ENCODE assay signal across 8 cellular contexts in the genomic region with DNA sequence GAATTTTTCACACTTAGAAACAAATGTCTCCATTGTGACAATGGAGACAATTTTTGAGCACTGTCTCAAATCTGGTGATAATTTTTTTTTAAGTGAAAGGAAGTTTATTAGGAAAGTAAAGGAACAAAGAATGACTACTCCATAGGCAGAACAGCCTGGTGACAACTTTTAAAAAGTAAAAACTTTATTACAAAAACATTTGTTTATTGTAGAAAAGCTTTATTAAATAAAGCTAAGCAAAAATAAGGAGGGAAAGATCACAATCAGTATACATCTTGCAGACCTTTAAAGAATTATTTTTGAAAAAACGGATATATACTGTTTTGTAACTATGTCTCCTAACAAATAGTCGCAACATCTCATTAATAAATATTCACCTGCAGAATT. TPM values are rescaled to one million over a fixed set of nuclear protein-coding genes. Genes with fewer than 3 reads are reported as not detected.
DNase-seq lines count a peak whose midpoint lies in the region; ATAC-seq, FAIRE-seq and TF ChIP-seq lines count a peak whose summit lies in the region.

No MANE protein-coding gene starts in this region.

- TSS peak; percentile 92 for BruUV-seq in HepG2 (replicated peaks; lab: Mats Ljungman, UMichigan)

- peak overlapping the region; percentile 91 for H3K9ac ChIP-seq in adipocyte (ENCODE audit: low read length)
- H3K9ac ChIP-seq in HepG2 (ENCODE audit: insufficient read depth, low read depth, low read length) = peak overlapping the region; percentile 69

- in situ Hi-C loops in HepG2 (cut with HindIII; ENCODE audit: extremely low pct_ligation_motif_present, low pct_unique_long_range_greater_than_20kb) = loop anchor here (25.0 kb wide), 1 partner anchor 127 kb away; a partner anchor contains a TSS

- POLR2A ChIA-PET in activated CD4-positive, alpha-beta T cell treated with anti-CD3 and anti-CD28 coated beads, Interleukin-2, amount 10 ng/mL, durations not matched to agents 7 days and 5 days (lab: Charles Lee) = no interaction called here
- POLR2A ChIA-PET in HepG2 (lab: Yijun Ruan, JAX) = interaction anchor here (0.5 kb wide), 1 partner anchor 24 kb away, joined by 3 read pairs; no protein-coding TSS in a partner anchor

- intact Hi-C loops in HepG2 (cut with micrococcal nuclease; ENCODE audit: unreplicated experiment) = loop anchor here (2.0 kb wide), 2 partner anchors 68 to 124 kb away; a partner anchor contains a TSS

- no peak for DNase-seq in activated CD4-positive, alpha-beta T cell treated with anti-CD3 and anti-CD28 coated beads, Interleukin-2, amount 10 ng/mL, durations not matched to agents 7 days and 5 days
- no peak for DNase-seq in activated CD4-positive, alpha-beta T cell treated with anti-CD3 and anti-CD28 coated beads, Interleukin-2, amount 50 U/mL, for 4 hours
- DNase-seq in adipocyte (ENCODE audit: low read depth) = no peak
- DNase-seq in HepG2 (ENCODE audit: low spot score) = no peak
- no peak for DNase-seq in NCI-H2029 treated with DMSO at 0.1 percent for 48 hours (lab: John Stamatoyannopoulos, UW)
- no peak for DNase-seq in GOT3 (lab: John Stamatoyannopoulos, UW)
- DNase-seq in amniotic stem cell (lab: John Stamatoyannopoulos, UW) = no peak

- H3K4me2 ChIP-seq in HepG2 (ENCODE audit: low read depth, low read length) = peak overlapping the region; percentile 71

- no peaks in the 10 kb centered on the region for H3K9me3 Mint-ChIP-seq in activated CD4-positive, alpha-beta T cell treated with anti-CD3 and anti-CD28 coated beads, Interleukin-2, amount 10 ng/mL, durations not matched to agents 7 days and 5 days

- 3% methylated on average over 2 of the region's 2 CpGs for WGBS in HepG2 (ENCODE audit: low lambda C conversion rate)
- WGBS in thymus = 39% methylated on average over 2 of the region's 2 CpGs

- no peak for TF ChIP-seq POLR2A in HepG2 (IDR thresholded peaks at IDR 0.05; ENCODE audit: insufficient read depth in 1 of 2, low read depth in 2 of 2, low read length in 2 of 2)

- no peaks in the 10 kb centered on the region for H3K27me3 ChIP-seq in adipocyte (replicated peaks; ENCODE audit: control insufficient read depth, insufficient read depth, low read length)
- H3K27me3 ChIP-seq in HepG2 (ENCODE audit: control insufficient read depth in 1 of 2, insufficient read depth in 2 of 2, low read length in 2 of 2) = no peaks in the 10 kb centered on the region
- H3K27me3 ChIP-seq in thymus (ENCODE audit: control insufficient read depth, insufficient read depth) = no peaks in the 10 kb centered on the region

- no peaks in the 10 kb centered on the region for H3K27me3 Mint-ChIP-seq in activated CD4-positive, alpha-beta T cell treated with anti-CD3 and anti-CD28 coated beads, Interleukin-2, amount 10 ng/mL, durations not matched to agents 7 days and 5 days

- H3K27ac ChIP-seq in HepG2 (ENCODE audit: extremely low read length, insufficient read depth, low read length) (peak overlapping the region; percentile 66), thymus (ENCODE audit: low read depth) (no peak overlapping the region)

- H3K36me3 ChIP-seq in adipocyte (ENCODE audit: control insufficient read depth, insufficient read depth, low read length, severe bottlenecking) = peaks cover 10% of the 10 kb centered on the region
- 0 out of 5 replicates have a peak, but pooled peaks cover 0 to 3% of the 10 kb centered on the region in 2 experiments for H3K36me3 ChIP-seq in HepG2 (replicated peaks in 1 of 2; ENCODE audit: control insufficient read depth in 1 of 2, insufficient read depth in 2 of 2, low read length in 2 of 2)
- H3K36me3 ChIP-seq in thymus (ENCODE audit: control insufficient read depth, insufficient read depth) = no peaks in the 10 kb centered on the region

- H3K9me3 ChIP-seq in adipocyte (ENCODE audit: control insufficient read depth, low read length) = no peaks in the 10 kb centered on the region
- no peaks in the 10 kb centered on the region for H3K9me3 ChIP-seq in HepG2 (ENCODE audit: low read length)
- H3K9me3 ChIP-seq in thymus (ENCODE audit: control insufficient read depth) = no peaks in the 10 kb centered on the region

- H3K4me1 ChIP-seq in adipocyte (ENCODE audit: control insufficient read depth, insufficient read depth, low read length) (peaks cover 21% of the 10 kb centered on the region), HepG2 (ENCODE audit: insufficient read depth, low read length) (peaks cover 60% of the 10 kb centered on the region), thymus (ENCODE audit: control insufficient read depth, insufficient read depth, low read length) (peaks cover 2% of the 10 kb centered on the region)

- H3K79me2 ChIP-seq in HepG2 (ENCODE audit: insufficient read depth, low read length) = peaks cover 21% of the 10 kb centered on the region

- no peak for ATAC-seq in HepG2

- no peak for TF ChIP-seq EP300 in HepG2 (IDR thresholded peaks at IDR 0.05; ENCODE audit: low read depth in 2 of 2, low read length in 2 of 2)
- no peak for TF ChIP-seq EP300 in HepG2 (CRISPR knock-in tag; IDR thresholded peaks at IDR 0.05; ENCODE audit: borderline replicate concordance)

- no peak for TF ChIP-seq RAD21 in HepG2 (CRISPR knock-in tag; IDR thresholded peaks at IDR 0.05)

- peaks cover 11% of the 10 kb centered on the region for H3K36me3 Mint-ChIP-seq in activated CD4-positive, alpha-beta T cell treated with anti-CD3 and anti-CD28 coated beads, Interleukin-2, amount 10 ng/mL, durations not matched to agents 7 days and 5 days (ENCODE audit: low read depth)

- H2AFZ ChIP-seq in HepG2 (ENCODE audit: low read length) = no peak overlapping the region

- CTCF ChIA-PET in activated CD4-positive, alpha-beta T cell treated with anti-CD3 and anti-CD28 coated beads, Interleukin-2, amount 10 ng/mL, durations not matched to agents 7 days and 5 days (lab: Charles Lee) = interaction anchor here (0.8 kb wide), 1 partner anchor 123 kb away, joined by 3 read pairs; no protein-coding TSS in a partner anchor
- CTCF ChIA-PET in HepG2 (lab: Yijun Ruan, JAX; ENCODE audit: low intra/inter-chr PET ratio, low total read pairs) = no interaction called here

- peak overlapping the region; percentile 94 for H3K4me3 Mint-ChIP-seq in activated CD4-positive, alpha-beta T cell treated with anti-CD3 and anti-CD28 coated beads, Interleukin-2, amount 10 ng/mL, durations not matched to agents 7 days and 5 days

- H3K4me3 ChIP-seq in adipocyte (ENCODE audit: low read length) (peak overlapping the region; percentile 94), HepG2 (replicated peaks in 1 of 3; ENCODE audit: insufficient read depth in 1 of 3, low read depth in 2 of 3, low read length in 3 of 3) (peak overlapping the region; percentile 64 to 71 (median 69)), thymus (ENCODE audit: low read length) (peak overlapping the region; percentile 67)

- no peak for FAIRE-seq in HepG2 (lab: Jason Lieb, UNC)

- peak overlapping the region; percentile 96 for H3K27ac Mint-ChIP-seq in activated CD4-positive, alpha-beta T cell treated with anti-CD3 and anti-CD28 coated beads, Interleukin-2, amount 10 ng/mL, durations not matched to agents 7 days and 5 days

- no peaks in the 10 kb centered on the region for H4K20me1 ChIP-seq in HepG2 (ENCODE audit: insufficient read depth, low read length)

- TF ChIP-seq CTCF in HepG2 (CRISPR knock-in tag; IDR thresholded peaks at IDR 0.05) = no peak

- peaks cover 46% of the 10 kb centered on the region for H3K4me1 Mint-ChIP-seq in activated CD4-positive, alpha-beta T cell treated with anti-CD3 and anti-CD28 coated beads, Interleukin-2, amount 10 ng/mL, durations not matched to agents 7 days and 5 days

RNA-seq across cellular contexts. Expression of a gene that starts 0.7 kb away (rescaled TPM):
- 10 to 100 TPM in 1 of 2 experiments, 1 to 10 TPM in 1; 9.2 to 12.8 TPM for total RNA-seq in activated CD4-positive, alpha-beta T cell treated with anti-CD3 and anti-CD28 coated beads, Interleukin-2, amount 10 ng/mL, durations not matched to agents 7 days and 5 days
- total RNA-seq in HepG2 (2016; rRNA removed; fragmentation: Illumina TruSeq; extraction: Trizol) = 14.1 and 18.2 TPM in 2 replicates
- total RNA-seq in HepG2 (2016; cell fraction: cytosol; rRNA removed; fragmentation: Illumina TruSeq; extraction: Trizol; ENCODE audit: low read depth) = 4.5 and 6.4 TPM in 2 replicates
- 12.5 and 18.8 TPM in 2 replicates for total RNA-seq in HepG2 (2016; cell fraction: insoluble cytoplasmic fraction; rRNA removed; fragmentation: Illumina TruSeq; extraction: Trizol)
- total RNA-seq in HepG2 (2016; cell fraction: membrane; rRNA removed; fragmentation: Illumina TruSeq; extraction: Trizol) = 9.4 and 9.5 TPM in 2 replicates
- 13.9 and 15.9 TPM in 2 replicates for total RNA-seq in HepG2 (2016; cell fraction: nucleus; rRNA removed; fragmentation: Illumina TruSeq; extraction: Trizol)
- polyA plus RNA-seq in HepG2 (2011; rRNA removed) (28.8 and 34.4 TPM in 2 replicates), thymus (17.5 TPM)
- polyA plus RNA-seq in HepG2 (2011; cell fraction: cytosol; rRNA removed) = 17.2 and 22.8 TPM in 2 replicates
- polyA plus RNA-seq in HepG2 (2011; cell fraction: nucleus; rRNA removed) = 27.7 and 44.1 TPM in 2 replicates
- polyA plus RNA-seq in HepG2 (2012) = 14.1 and 19.7 TPM in 2 replicates
- 4.3 and 4.9 TPM in 2 replicates for polyA plus RNA-seq in HepG2 (2016; cell fraction: cytosol; fragmentation: Illumina TruSeq; extraction: Trizol; ENCODE audit: low read depth)
- polyA plus RNA-seq in HepG2 (2016; cell fraction: insoluble cytoplasmic fraction; fragmentation: Illumina TruSeq; extraction: Trizol; ENCODE audit: low read depth) = 10.8 and 11.6 TPM in 2 replicates
- 4.9 and 5.1 TPM in 2 replicates for polyA plus RNA-seq in HepG2 (2016; cell fraction: membrane; fragmentation: Illumina TruSeq; extraction: Trizol; ENCODE audit: low read depth)
- polyA plus RNA-seq in HepG2 (2016; cell fraction: nucleus; fragmentation: Illumina TruSeq; extraction: Trizol; ENCODE audit: insufficient read depth, low read depth) = 18.1 and 22.4 TPM in 2 replicates
- polyA minus RNA-seq in HepG2 (2011; rRNA and poly(A)+ RNA removed; ENCODE audit: low replicate concordance) = 9.8 and 14.4 TPM in 2 replicates
- polyA minus RNA-seq in HepG2 (2011; cell fraction: cytosol; rRNA and poly(A)+ RNA removed) = 5.9 and 7.8 TPM in 2 replicates
- polyA minus RNA-seq in HepG2 (2011; cell fraction: nucleus; rRNA and poly(A)+ RNA removed) = 8.8 and 12.8 TPM in 2 replicates

RNA-seq across cellular contexts. Expression of a gene that starts 6.0 kb away (rescaled TPM):
- 10 to 100 TPM; 57.5 to 69.5 TPM for total RNA-seq in activated CD4-positive, alpha-beta T cell treated with anti-CD3 and anti-CD28 coated beads, Interleukin-2, amount 10 ng/mL, durations not matched to agents 7 days and 5 days
- 44.5 and 53.6 TPM in 2 replicates for total RNA-seq in HepG2 (2016; rRNA removed; fragmentation: Illumina TruSeq; extraction: Trizol)
- 20.6 and 24.6 TPM in 2 replicates for total RNA-seq in HepG2 (2016; cell fraction: cytosol; rRNA removed; fragmentation: Illumina TruSeq; extraction: Trizol; ENCODE audit: low read depth)
- 47.2 and 53.9 TPM in 2 replicates for total RNA-seq in HepG2 (2016; cell fraction: insoluble cytoplasmic fraction; rRNA removed; fragmentation: Illumina TruSeq; extraction: Trizol)
- total RNA-seq in HepG2 (2016; cell fraction: membrane; rRNA removed; fragmentation: Illumina TruSeq; extraction: Trizol) = 40.5 and 44.5 TPM in 2 replicates
- 45.5 and 51.6 TPM in 2 replicates for total RNA-seq in HepG2 (2016; cell fraction: nucleus; rRNA removed; fragmentation: Illumina TruSeq; extraction: Trizol)
- polyA plus RNA-seq in HepG2 (2011; rRNA removed) (26.7 and 28.2 TPM in 2 replicates), thymus (73.4 TPM)
- 9.0 and 15.4 TPM in 2 replicates for polyA plus RNA-seq in HepG2 (2011; cell fraction: cytosol; rRNA removed)
- 21.8 and 30.1 TPM in 2 replicates for polyA plus RNA-seq in HepG2 (2011; cell fraction: nucleus; rRNA removed)
- 33.7 and 70.3 TPM in 2 replicates for polyA plus RNA-seq in HepG2 (2012)
- 16.6 and 17.0 TPM in 2 replicates for polyA plus RNA-seq in HepG2 (2016; cell fraction: cytosol; fragmentation: Illumina TruSeq; extraction: Trizol; ENCODE audit: low read depth)
- polyA plus RNA-seq in HepG2 (2016; cell fraction: insoluble cytoplasmic fraction; fragmentation: Illumina TruSeq; extraction: Trizol; ENCODE audit: low read depth) = 45.3 and 49.0 TPM in 2 replicates
- polyA plus RNA-seq in HepG2 (2016; cell fraction: membrane; fragmentation: Illumina TruSeq; extraction: Trizol; ENCODE audit: low read depth) = 26.4 and 27.3 TPM in 2 replicates
- polyA plus RNA-seq in HepG2 (2016; cell fraction: nucleus; fragmentation: Illumina TruSeq; extraction: Trizol; ENCODE audit: insufficient read depth, low read depth) = 56.3 and 58.4 TPM in 2 replicates
- polyA minus RNA-seq in HepG2 (2011; rRNA and poly(A)+ RNA removed; ENCODE audit: low replicate concordance) = 10.2 and 14.1 TPM in 2 replicates
- 21.5 and 25.2 TPM in 2 replicates for polyA minus RNA-seq in HepG2 (2011; cell fraction: cytosol; rRNA and poly(A)+ RNA removed)
- 83.3 and 108 TPM in 2 replicates for polyA minus RNA-seq in HepG2 (2011; cell fraction: nucleus; rRNA and poly(A)+ RNA removed)
